In genomic region chr1:52186449-52186848, GRCh38 we compare ENCODE assay signal across 13 cellular contexts.
"Had no signal": no experiment of that assay in that cellular context is flagged by ENCODE, and none has a peak within 500 bp of the region (broad histone marks: within the 10 kb centered on the region; RNA-seq: fewer than 3 reads in every experiment).

No MANE protein-coding gene starts in this region.

- H3K27me3 ChIP-seq: upper lobe of right lung had no signal

- H3K9me3 ChIP-seq: thoracic aorta, upper lobe of right lung had no signal

- H3K4me3 ChIP-seq: thoracic aorta, upper lobe of right lung had no signal

- DNase-seq: activated CD4-positive, CD25-positive, alpha-beta regulatory T cell treated with anti-CD3 and anti-CD28 coated beads, Interleukin-2, amount 50 U/mL, for 72 hours; activated CD8-positive, alpha-beta memory T cell treated with anti-CD3 and anti-CD28 coated beads for 24 hours; activated CD8-positive, alpha-beta memory T cell treated with anti-CD3 and anti-CD28 coated beads, Interleukin-2, amount 50 U/mL, for 48 hours; activated effector memory CD4-positive, alpha-beta T cell treated with Interleukin-2 at 50 U/mL for 16 hours; activated naive CD4-positive, alpha-beta T cell treated with anti-CD3 and anti-CD28 coated beads, Interleukin-2, amount 50 U/mL, for 16 hours; activated T-cell treated with anti-CD3 and anti-CD28 coated beads, Interleukin-2, amount 50 U/mL, for 48 hours; aorta; dermis blood vessel endothelial cell; effector memory CD8-positive, alpha-beta T cell; stimulated activated naive B cell treated with anti-CD40 and anti-IgM and Interleukin-4, amounts not matched to agents 10 μg/mL and 1 μg/mL and 100 μg/mL, for 72 hours; upper lobe of right lung had no signal

- H3K36me3 ChIP-seq: thoracic aorta, upper lobe of right lung had no signal

- ATAC-seq: effector memory CD8-positive, alpha-beta T cell; stimulated activated naive B cell treated with anti-CD40 and anti-IgM and Interleukin-4, amounts not matched to agents 10 μg/mL and 1 μg/mL and 100 μg/mL, for 72 hours; upper lobe of right lung had no signal

- H3K27ac ChIP-seq: thoracic aorta, upper lobe of right lung, VCaP had no signal
